ENCODE assay signal across 10 cellular contexts in the genomic region with DNA sequence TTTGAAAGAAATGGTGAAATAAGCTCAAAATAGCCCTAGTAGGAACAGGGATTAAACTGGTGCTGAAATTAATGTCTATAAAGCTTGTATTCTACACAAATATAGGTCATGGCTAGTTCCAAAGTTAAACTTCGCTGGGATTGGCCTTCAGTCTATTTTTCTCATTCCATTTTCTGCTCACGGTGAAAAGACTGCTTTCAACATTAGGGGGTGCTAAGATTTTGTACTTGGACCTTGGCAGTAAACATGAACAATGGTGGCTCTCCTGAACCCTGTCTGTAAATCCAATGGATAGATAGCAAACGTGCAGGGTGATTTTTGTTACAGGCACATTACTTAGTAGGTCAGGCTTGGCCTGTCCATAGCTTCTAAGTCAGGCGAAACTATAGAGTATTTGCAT. TPM values are rescaled to one million over a fixed set of nuclear protein-coding genes. Genes with fewer than 3 reads are reported as not detected.
A peak's percentile ranks its signal among the peaks of the same experiment; 100 is the strongest.
DNase-seq lines count a peak whose midpoint lies in the region; ATAC-seq and TF ChIP-seq lines count a peak whose summit lies in the region.
"Had no signal": no experiment of that assay in that cellular context is flagged by ENCODE, and none has a peak within 500 bp of the region (broad histone marks: within the 10 kb centered on the region; RNA-seq: fewer than 3 reads in every experiment).

No MANE protein-coding gene starts in this region.

- peak; percentile 62 for DNase-seq in ELR (ENCODE audit: low read depth)
- no peak for DNase-seq in MM.1S
- peak; percentile 58 for DNase-seq in brain microvascular endothelial cell
- no peak for DNase-seq in activated T-cell treated with anti-CD3 and anti-CD28 coated beads, Interleukin-2, amount 50 U/mL, for 24 hours
- DNase-seq in G401 (ENCODE audit: low spot score): no peak
- DNase-seq: naive B cell had no signal

- H3F3A ChIP-seq in MM.1S (ENCODE audit: insufficient read depth, low read length): no peaks in the 10 kb centered on the region

- no peak overlapping the region for H3K4me2 ChIP-seq in MM.1S (ENCODE audit: low read depth, low read length)

- H3K79me2 ChIP-seq in MM.1S (ENCODE audit: low read length): no peaks in the 10 kb centered on the region

- H3K9me2 ChIP-seq in MM.1S (replicated peaks; ENCODE audit: insufficient read depth, low read length): no peaks in the 10 kb centered on the region

- H3K9me3 ChIP-seq in MM.1S (replicated peaks; ENCODE audit: insufficient read depth, low read length): no peaks in the 10 kb centered on the region

- no peaks in the 10 kb centered on the region for H3K36me3 ChIP-seq in MM.1S (replicated peaks; ENCODE audit: insufficient read depth, low read length)
- no peaks in the 10 kb centered on the region for H3K36me3 ChIP-seq in brain microvascular endothelial cell (replicated peaks)

- no peak overlapping the region for H3K27ac ChIP-seq in MM.1S (ENCODE audit: low read length)
- no peak overlapping the region for H3K27ac ChIP-seq in brain microvascular endothelial cell

- ATAC-seq in GM21576 (IDR thresholded peaks at IDR 0.05; ENCODE audit: unreplicated experiment) (no peak), GM21723 (IDR thresholded peaks at IDR 0.05; ENCODE audit: unreplicated experiment) (no peak)

- in situ Hi-C loops in brain microvascular endothelial cell (cut with HindIII; ENCODE audit: low pct_ligation_motif_present, low sequenced_read_pairs) (loop anchor here (25.0 kb wide), 1 partner anchor 384 kb away; a partner anchor contains a TSS), G401 (cut with HindIII; ENCODE audit: low sequenced_read_pairs) (no loop called here)

- no peaks in the 10 kb centered on the region for H3K4me1 ChIP-seq in MM.1S (ENCODE audit: low read length)

- H3K27me3 Mint-ChIP-seq in nephron (ENCODE audit: low read depth): no peaks in the 10 kb centered on the region
- no peaks in the 10 kb centered on the region for H3K27me3 Mint-ChIP-seq in activated T-cell treated with anti-CD3 and anti-CD28 coated beads, Interleukin-2, amount 50 U/mL, for 24 hours
- H3K27me3 Mint-ChIP-seq: naive B cell had no signal

- H3K4me3 Mint-ChIP-seq in nephron: no peak overlapping the region
- H3K4me3 Mint-ChIP-seq in activated T-cell treated with anti-CD3 and anti-CD28 coated beads, Interleukin-2, amount 50 U/mL, for 24 hours: no peak overlapping the region
- H3K4me3 Mint-ChIP-seq: dendritic cell treated with granulocyte-macrophage colony-stimulating factor and Interleukin-4, amounts not matched to agents 40 ng/mL and 50 ng/mL, for 4 days; naive B cell had no signal

- H3K27me3 ChIP-seq in MM.1S (replicated peaks; ENCODE audit: insufficient read depth, low read length): no peaks in the 10 kb centered on the region
- no peaks in the 10 kb centered on the region for H3K27me3 ChIP-seq in brain microvascular endothelial cell (replicated peaks)

- H3K36me3 Mint-ChIP-seq in nephron (ENCODE audit: low read depth): no peaks in the 10 kb centered on the region
- H3K36me3 Mint-ChIP-seq in activated T-cell treated with anti-CD3 and anti-CD28 coated beads, Interleukin-2, amount 50 U/mL, for 24 hours (ENCODE audit: low read depth): no peaks in the 10 kb centered on the region
- H3K36me3 Mint-ChIP-seq: naive B cell had no signal

- peak overlapping the region; percentile 41 to 78 (median 52) for H3K27ac Mint-ChIP-seq in nephron
- no peak overlapping the region for H3K27ac Mint-ChIP-seq in activated T-cell treated with anti-CD3 and anti-CD28 coated beads, Interleukin-2, amount 50 U/mL, for 24 hours
- H3K27ac Mint-ChIP-seq: dendritic cell treated with granulocyte-macrophage colony-stimulating factor and Interleukin-4, amounts not matched to agents 40 ng/mL and 50 ng/mL, for 4 days had no signal

- no peaks in the 10 kb centered on the region for H3K9me3 Mint-ChIP-seq in nephron
- no peaks in the 10 kb centered on the region for H3K9me3 Mint-ChIP-seq in activated T-cell treated with anti-CD3 and anti-CD28 coated beads, Interleukin-2, amount 50 U/mL, for 24 hours
- H3K9me3 Mint-ChIP-seq: dendritic cell treated with granulocyte-macrophage colony-stimulating factor and Interleukin-4, amounts not matched to agents 40 ng/mL and 50 ng/mL, for 4 days; naive B cell had no signal

- H3K4me1 Mint-ChIP-seq in nephron: peaks cover 57% of the 10 kb centered on the region
- no peaks in the 10 kb centered on the region for H3K4me1 Mint-ChIP-seq in activated T-cell treated with anti-CD3 and anti-CD28 coated beads, Interleukin-2, amount 50 U/mL, for 24 hours (ENCODE audit: low read depth)
- H3K4me1 Mint-ChIP-seq: naive B cell had no signal

- no peak overlapping the region for H3K9ac ChIP-seq in MM.1S (ENCODE audit: low read length)

- H3K4me3 ChIP-seq in MM.1S (ENCODE audit: low read length): no peak overlapping the region
- no peak overlapping the region for H3K4me3 ChIP-seq in brain microvascular endothelial cell (ENCODE audit: low read depth, low read length)

- TF ChIP-seq CTCF in MM.1S (IDR thresholded peaks at IDR 0.05; ENCODE audit: low read length) (peak; percentile 40), brain microvascular endothelial cell (IDR thresholded peaks at IDR 0.05; ENCODE audit: low read depth, low read length, missing control alignments) (peak; percentile 64), nephron (IDR thresholded peaks at IDR 0.05; ENCODE audit: unreplicated experiment in 3 of 3) (peak; percentile 33 to 38 (median 37))

- H4K20me1 ChIP-seq in MM.1S (ENCODE audit: insufficient read depth, low read length): no peaks in the 10 kb centered on the region

- H2AFZ ChIP-seq in MM.1S (ENCODE audit: low read length): no peak overlapping the region

RNA-seq across cellular contexts. Expression of a gene that starts 36.0 kb away (rescaled TPM):
- 14.9 and 26.7 TPM in 2 replicates for total RNA-seq in G401 (2014; rRNA removed; shearing (Covaris generic))

Comparison
In these comparisons a context has a peak if more than half of its experiments do, and no peak if none do; other contexts are left out.
1. DNase-seq: peak in ELR (single experiment) and brain microvascular endothelial cell (single experiment); none in MM.1S (single experiment), activated T-cell treated with anti-CD3 and anti-CD28 coated beads, Interleukin-2, amount 50 U/mL, for 24 hours (single experiment) and G401 (single experiment).
2. Peak in every context shown above with its lines, with median percentiles within 50 percentile points of each other: CTCF ChIP-seq.